1 cellular context compared by ENCODE assay signal in the genomic region with DNA sequence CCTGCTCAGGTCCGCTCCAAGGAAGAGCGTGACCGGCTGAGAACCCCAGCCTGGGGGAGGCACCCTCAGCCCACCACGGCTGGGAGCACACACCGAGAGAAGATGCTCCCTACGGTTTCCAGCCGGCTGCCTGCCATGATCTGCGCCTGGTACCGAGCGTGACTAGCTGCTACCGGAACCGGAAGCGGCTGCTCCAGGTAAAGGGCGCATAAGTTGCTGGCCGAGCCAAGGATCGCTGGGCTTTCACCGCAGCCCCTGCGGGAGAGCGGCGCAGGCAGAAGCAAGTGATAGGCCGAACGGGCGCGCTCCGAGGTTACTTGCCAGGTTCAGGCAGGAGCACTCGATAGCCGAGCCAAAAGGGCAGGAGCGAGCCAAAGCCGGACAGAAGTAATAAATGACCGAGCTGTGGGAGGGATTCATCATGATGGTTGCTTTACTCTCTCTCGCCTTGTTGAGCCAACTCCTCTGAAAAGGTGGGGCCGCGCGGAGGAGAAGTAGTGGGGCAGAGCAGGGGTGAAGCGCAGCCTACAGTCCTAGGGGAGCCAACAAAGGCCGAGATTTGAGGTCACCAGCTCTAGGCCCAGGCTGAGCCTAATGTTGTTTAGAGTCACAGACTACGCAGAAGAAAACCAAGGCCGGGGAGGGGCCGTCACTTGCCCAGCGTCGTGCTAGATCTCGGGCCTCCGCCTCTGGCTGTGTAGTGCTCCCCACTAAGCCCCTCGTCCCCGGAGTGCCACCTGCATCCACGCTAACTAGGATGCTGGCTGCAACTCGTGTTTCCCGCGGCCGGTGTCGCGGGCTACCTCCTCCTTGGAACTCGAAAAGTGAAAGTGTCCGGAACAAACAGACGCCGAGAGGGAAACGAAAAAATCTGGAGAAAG.
A peak's percentile ranks its signal among the peaks of the same experiment; 100 is the strongest.
TF ChIP-seq lines count a peak whose summit lies in the region.

A gene (minus strand): TSS at position 171 of the 881 bp plus-strand sequence. CDS start 34 bp downstream, at position 137.

TF ChIP-seq in K562, 482 proteins besides CTCF, POLR2A, EP300 and RAD21 (continued from another document and continues in another):
- TF ChIP-seq, protein P1, sequence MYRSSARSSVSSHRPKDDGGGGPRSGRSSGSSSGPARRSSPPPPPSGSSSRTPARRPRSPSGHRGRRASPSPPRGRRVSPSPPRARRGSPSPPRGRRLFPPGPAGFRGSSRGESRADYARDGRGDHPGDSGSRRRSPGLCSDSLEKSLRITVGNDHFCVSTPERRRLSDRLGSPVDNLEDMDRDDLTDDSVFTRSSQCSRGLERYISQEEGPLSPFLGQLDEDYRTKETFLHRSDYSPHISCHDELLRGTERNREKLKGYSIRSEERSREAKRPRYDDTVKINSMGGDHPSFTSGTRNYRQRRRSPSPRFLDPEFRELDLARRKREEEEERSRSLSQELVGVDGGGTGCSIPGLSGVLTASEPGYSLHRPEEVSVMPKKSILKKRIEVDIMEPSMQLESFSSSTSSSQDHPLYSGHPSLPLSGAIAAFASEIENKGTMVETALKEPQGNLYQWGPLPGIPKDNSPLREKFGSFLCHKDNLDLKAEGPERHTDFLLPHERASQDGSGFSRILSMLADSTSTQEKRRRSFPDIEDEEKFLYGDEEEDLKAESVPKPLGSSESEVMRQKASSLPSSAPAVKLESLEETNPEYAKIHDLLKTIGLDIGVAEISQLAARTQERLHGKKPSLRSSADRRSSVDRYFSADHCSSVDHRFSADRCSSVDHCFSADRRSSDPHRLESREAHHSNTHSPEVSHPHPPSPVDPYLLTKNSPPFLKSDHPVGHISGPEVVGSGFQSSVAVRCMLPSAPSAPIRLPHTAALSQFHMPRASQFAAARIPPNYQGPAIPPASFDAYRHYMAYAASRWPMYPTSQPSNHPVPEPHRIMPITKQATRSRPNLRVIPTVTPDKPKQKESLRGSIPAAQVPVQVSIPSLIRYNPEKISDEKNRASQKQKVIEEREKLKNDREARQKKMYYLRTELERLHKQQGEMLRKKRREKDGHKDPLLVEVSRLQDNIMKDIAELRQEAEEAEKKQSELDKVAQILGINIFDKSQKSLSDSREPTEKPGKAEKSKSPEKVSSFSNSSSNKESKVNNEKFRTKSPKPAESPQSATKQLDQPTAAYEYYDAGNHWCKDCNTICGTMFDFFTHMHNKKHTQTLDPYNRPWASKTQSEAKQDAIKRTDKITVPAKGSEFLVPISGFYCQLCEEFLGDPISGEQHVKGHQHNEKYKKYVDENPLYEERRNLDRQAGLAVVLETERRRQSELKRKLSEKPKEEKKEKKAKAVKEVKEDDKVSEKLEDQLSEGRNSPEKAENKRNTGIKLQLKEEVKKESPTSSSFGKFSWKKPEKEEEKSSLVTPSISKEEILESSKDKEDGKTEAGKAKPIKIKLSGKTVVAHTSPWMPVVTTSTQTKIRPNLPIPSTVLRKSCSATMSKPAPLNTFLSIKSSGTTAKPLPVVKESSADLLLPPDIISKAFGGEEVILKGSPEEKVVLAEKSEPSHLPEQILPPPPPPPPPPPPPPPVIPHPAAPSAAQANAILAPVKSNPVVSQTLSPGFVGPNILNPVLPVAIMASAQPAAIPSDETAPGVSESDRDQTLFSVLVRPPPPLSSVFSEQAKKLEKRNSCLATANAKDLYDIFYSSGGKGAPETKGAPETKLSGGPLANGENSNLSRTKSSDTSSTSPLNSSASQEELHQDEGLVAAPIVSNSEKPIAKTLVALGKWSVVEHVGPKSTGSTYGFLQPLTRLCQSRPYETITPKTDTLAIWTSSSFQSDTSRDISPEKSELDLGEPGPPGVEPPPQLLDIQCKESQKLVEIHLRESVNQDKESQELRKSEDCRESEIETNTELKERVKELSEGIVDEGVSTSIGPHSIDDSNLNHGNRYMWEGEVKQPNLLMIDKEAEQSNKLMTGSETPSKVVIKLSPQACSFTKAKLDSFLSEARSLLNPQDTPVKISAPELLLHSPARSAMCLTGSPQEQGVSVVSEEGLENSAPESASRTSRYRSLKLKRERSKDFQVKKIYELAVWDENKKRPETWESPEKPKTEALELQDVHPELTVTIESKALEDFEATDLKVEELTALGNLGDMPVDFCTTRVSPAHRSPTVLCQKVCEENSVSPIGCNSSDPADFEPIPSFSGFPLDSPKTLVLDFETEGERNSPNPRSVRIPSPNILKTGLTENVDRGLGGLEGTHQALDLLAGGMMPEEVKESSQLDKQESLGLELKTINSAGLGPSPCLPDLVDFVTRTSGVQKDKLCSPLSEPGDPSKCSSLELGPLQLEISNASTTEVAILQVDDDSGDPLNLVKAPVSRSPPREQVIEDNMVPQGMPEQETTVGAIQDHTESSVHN (IDR thresholded peaks at IDR 0.05; ENCODE audit: borderline replicate concordance in 1 of 2, low read depth in 1 of 2) = 0 out of 4 replicates have a peak, but pooled peaks of 1 of the 2 experiments have one; percentile 3
- TF ChIP-seq SP2 (IDR thresholded peaks at IDR 0.05; ENCODE audit: extremely low read depth, low read depth, low read length, poor library complexity, severe bottlenecking) (no peak), BMI1 (IDR thresholded peaks at IDR 0.05; ENCODE audit: low read length) (no peak), ZNF644 (tag; IDR thresholded peaks at IDR 0.05; ENCODE audit: low read depth) (peak; percentile 45; the same call in 1 of the 2 replicates), MCM2 (IDR thresholded peaks at IDR 0.05; ENCODE audit: low read depth) (no peak), MTF1 (CRISPR knock-in tag; IDR thresholded peaks at IDR 0.05; ENCODE audit: borderline replicate concordance) (no peak), HNRNPK (IDR thresholded peaks at IDR 0.05; ENCODE audit: low read depth, low read length, poor library complexity, severe bottlenecking) (no peak), ZBTB17 (CRISPR knock-in tag; IDR thresholded peaks at IDR 0.05) (peak; percentile 100), MAFK (IDR thresholded peaks at IDR 0.05; ENCODE audit: low read length) (peak; percentile 25; the same call in 1 of the 2 replicates), NFIX (CRISPR knock-in tag; IDR thresholded peaks at IDR 0.05; ENCODE audit: low read depth) (no peak), ELF4 (CRISPR knock-in tag; IDR thresholded peaks at IDR 0.05) (no peak; the same call in 1 of the 2 replicates), POU5F1 (IDR thresholded peaks at IDR 0.05; ENCODE audit: borderline replicate concordance, low read depth, low read length, partially characterized antibody) (peak; percentile 33), YY1 (IDR thresholded peaks at IDR 0.05; ENCODE audit: borderline replicate concordance in 1 of 3, control insufficient read depth in 1 of 3, extremely low read depth in 1 of 3, insufficient read depth in 3 of 3, insufficient read length in 1 of 3, insufficient replicate concordance in 2 of 3, low read depth in 1 of 3, low read length in 2 of 3) (peak in 2 of 3 experiments; percentile 85 to 90), EZH2 (IDR thresholded peaks at IDR 0.05; ENCODE audit: borderline replicate concordance, low read depth, low read length) (no peak), BDP1 (IDR thresholded peaks at IDR 0.05; ENCODE audit: insufficient read depth, insufficient read length) (no peak), PHTF2 (CRISPR knock-in tag; IDR thresholded peaks at IDR 0.05) (no peak), MIER1 (IDR thresholded peaks at IDR 0.05; ENCODE audit: low read depth) (no peak), FOXM1 (IDR thresholded peaks at IDR 0.05; ENCODE audit: low read depth) (peak; percentile 93), FOXM1 (CRISPR knock-in tag; IDR thresholded peaks at IDR 0.05; ENCODE audit: low read depth) (no peak), FIP1L1 (IDR thresholded peaks at IDR 0.05; ENCODE audit: low read depth, low read length, poor library complexity, severe bottlenecking) (peak; percentile 37), HDAC6 (IDR thresholded peaks at IDR 0.05; ENCODE audit: low read depth, low read length) (no peak), RBM39 (optimal IDR thresholded peaks at IDR 0.05; ENCODE audit: low read depth, low read length) (no peak), CREBBP (IDR thresholded peaks at IDR 0.05; ENCODE audit: low read depth, low read length) (no peak), GTF2F1 (IDR thresholded peaks at IDR 0.05; ENCODE audit: low read depth, low read length) (no peak), CC2D1A (IDR thresholded peaks at IDR 0.05) (no peak), ZNF133 (CRISPR knock-in tag; IDR thresholded peaks at IDR 0.05) (no peak), NBN (IDR thresholded peaks at IDR 0.05; ENCODE audit: low read depth) (no peak), RCOR1 (IDR thresholded peaks at IDR 0.05; ENCODE audit: borderline replicate concordance in 1 of 2, low read depth in 2 of 2, low read length in 2 of 2) (peak; percentile 48 to 93; a peak in 3 of 4 replicates)
- TF ChIP-seq, protein P2, sequence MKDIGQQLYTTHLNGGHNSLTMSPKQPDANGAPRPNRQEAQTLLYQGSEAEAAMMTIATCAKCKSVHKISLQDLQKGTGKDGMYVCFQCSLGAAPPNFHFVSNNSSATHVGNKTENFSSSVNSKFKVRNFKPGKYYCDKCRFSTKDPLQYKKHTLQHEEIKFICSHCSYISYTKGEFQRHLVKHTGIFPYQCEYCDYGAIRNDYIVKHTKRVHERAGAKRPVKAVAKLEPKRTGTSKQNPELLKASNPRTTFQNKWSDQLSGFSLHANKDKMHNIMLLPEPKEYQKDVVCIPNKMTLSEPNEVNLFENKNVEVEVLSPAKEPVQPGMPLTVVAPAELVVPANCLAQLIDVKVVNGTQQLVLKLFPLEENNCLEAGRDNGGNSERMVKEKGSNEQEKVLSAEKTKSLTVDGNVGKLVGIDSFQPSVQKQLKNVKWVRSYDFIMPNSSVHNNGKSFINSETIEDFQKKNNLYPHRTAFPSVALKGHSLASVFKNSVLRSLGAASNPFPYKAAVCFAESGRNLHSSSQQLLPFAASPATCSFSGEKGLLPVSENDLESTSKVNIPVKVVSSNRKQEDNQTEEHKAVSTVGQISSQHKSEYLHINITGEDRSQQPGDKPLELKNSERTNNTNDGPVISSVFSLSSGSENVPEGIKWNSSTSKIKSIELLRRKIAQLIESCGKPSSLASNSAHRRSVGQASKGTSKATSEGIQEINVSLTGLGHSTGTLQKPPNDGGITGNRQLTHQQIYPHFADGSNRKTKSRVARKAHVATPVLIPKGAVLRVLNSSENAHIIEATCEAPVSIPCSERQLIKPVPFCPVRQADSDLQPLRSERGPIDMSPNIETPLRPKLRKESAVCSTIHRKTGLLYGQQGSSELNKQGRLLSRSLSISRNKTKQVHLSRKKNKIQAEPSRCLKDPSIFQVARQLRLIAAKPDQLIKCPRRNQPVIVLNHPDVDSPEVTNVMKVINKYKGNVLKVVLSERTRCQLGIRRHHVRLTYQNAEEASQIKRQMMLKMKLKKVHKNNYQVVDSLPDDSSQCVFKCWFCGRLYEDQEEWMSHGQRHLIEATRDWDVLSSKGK (CRISPR knock-in tag; IDR thresholded peaks at IDR 0.05) = no peak
- TF ChIP-seq, protein P3, sequence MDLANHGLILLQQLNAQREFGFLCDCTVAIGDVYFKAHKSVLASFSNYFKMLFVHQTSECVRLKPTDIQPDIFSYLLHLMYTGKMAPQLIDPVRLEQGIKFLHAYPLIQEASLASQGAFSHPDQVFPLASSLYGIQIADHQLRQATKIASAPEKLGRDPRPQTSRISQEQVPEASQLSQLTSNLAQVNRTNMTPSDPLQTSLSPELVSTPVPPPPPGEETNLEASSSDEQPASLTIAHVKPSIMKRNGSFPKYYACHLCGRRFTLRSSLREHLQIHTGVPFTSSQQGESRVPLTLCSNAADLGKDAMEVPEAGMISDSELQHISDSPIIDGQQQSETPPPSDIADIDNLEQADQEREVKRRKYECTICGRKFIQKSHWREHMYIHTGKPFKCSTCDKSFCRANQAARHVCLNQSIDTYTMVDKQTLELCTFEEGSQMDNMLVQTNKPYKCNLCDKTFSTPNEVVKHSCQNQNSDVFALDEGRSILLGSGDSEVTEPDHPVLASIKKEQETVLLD (IDR thresholded peaks at IDR 0.05) = peak; percentile 93
- TF ChIP-seq, protein P4, sequence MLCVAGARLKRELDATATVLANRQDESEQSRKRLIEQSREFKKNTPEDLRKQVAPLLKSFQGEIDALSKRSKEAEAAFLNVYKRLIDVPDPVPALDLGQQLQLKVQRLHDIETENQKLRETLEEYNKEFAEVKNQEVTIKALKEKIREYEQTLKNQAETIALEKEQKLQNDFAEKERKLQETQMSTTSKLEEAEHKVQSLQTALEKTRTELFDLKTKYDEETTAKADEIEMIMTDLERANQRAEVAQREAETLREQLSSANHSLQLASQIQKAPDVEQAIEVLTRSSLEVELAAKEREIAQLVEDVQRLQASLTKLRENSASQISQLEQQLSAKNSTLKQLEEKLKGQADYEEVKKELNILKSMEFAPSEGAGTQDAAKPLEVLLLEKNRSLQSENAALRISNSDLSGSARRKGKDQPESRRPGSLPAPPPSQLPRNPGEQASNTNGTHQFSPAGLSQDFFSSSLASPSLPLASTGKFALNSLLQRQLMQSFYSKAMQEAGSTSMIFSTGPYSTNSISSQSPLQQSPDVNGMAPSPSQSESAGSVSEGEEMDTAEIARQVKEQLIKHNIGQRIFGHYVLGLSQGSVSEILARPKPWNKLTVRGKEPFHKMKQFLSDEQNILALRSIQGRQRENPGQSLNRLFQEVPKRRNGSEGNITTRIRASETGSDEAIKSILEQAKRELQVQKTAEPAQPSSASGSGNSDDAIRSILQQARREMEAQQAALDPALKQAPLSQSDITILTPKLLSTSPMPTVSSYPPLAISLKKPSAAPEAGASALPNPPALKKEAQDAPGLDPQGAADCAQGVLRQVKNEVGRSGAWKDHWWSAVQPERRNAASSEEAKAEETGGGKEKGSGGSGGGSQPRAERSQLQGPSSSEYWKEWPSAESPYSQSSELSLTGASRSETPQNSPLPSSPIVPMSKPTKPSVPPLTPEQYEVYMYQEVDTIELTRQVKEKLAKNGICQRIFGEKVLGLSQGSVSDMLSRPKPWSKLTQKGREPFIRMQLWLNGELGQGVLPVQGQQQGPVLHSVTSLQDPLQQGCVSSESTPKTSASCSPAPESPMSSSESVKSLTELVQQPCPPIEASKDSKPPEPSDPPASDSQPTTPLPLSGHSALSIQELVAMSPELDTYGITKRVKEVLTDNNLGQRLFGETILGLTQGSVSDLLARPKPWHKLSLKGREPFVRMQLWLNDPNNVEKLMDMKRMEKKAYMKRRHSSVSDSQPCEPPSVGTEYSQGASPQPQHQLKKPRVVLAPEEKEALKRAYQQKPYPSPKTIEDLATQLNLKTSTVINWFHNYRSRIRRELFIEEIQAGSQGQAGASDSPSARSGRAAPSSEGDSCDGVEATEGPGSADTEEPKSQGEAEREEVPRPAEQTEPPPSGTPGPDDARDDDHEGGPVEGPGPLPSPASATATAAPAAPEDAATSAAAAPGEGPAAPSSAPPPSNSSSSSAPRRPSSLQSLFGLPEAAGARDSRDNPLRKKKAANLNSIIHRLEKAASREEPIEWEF (CRISPR knock-in tag; IDR thresholded peaks at IDR 0.05) = no peak
- TF ChIP-seq, protein P5, sequence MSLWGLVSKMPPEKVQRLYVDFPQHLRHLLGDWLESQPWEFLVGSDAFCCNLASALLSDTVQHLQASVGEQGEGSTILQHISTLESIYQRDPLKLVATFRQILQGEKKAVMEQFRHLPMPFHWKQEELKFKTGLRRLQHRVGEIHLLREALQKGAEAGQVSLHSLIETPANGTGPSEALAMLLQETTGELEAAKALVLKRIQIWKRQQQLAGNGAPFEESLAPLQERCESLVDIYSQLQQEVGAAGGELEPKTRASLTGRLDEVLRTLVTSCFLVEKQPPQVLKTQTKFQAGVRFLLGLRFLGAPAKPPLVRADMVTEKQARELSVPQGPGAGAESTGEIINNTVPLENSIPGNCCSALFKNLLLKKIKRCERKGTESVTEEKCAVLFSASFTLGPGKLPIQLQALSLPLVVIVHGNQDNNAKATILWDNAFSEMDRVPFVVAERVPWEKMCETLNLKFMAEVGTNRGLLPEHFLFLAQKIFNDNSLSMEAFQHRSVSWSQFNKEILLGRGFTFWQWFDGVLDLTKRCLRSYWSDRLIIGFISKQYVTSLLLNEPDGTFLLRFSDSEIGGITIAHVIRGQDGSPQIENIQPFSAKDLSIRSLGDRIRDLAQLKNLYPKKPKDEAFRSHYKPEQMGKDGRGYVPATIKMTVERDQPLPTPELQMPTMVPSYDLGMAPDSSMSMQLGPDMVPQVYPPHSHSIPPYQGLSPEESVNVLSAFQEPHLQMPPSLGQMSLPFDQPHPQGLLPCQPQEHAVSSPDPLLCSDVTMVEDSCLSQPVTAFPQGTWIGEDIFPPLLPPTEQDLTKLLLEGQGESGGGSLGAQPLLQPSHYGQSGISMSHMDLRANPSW (CRISPR knock-in tag; IDR thresholded peaks at IDR 0.05) = no peak; the same call in 1 of the 2 replicates
